ENCODE assay signal across 25 cellular contexts in genomic region chr17:15503731-15504130, GRCh38.
"Had no signal": no experiment of that assay in that cellular context is flagged by ENCODE, and none has a peak within 500 bp of the region (broad histone marks: within the 10 kb centered on the region; RNA-seq: fewer than 3 reads in every experiment).

No MANE protein-coding gene starts in this region.

- H3K36me3 ChIP-seq: gastrocnemius medialis, neural progenitor cell, ovary, sigmoid colon, suprapubic skin had no signal

- H3K4me3 ChIP-seq: coronary artery, gastrocnemius medialis, lung, mucosa of descending colon, neural progenitor cell, ovary, suprapubic skin had no signal

- H3K27me3 Mint-ChIP-seq: natural killer cell treated with Interleukin-12 subunit alpha and Interleukin-12 subunit beta and Interleukin-15 and Interleukin-18, amount 100 ng/mL, for 72 hours; stimulated activated naive B cell treated with anti-CD40 and anti-IgM and Interleukin-4, amounts not matched to agents 10 μg/mL and 1 μg/mL and 100 μg/mL, for 72 hours; stimulated activated naive CD8-positive, alpha-beta T cell treated with anti-CD3 and anti-CD28 coated beads, Interleukin-15, Interleukin-2, amounts not matched to agents 100 ng/mL and 50 ng/mL, for 24 hours; type B pancreatic cell had no signal

- DNase-seq: dermis blood vessel endothelial cell; effector memory CD4-positive, alpha-beta T cell; foreskin fibroblast; gastrocnemius medialis; head of caudate nucleus; mesenchymal stem cell; mucosa of descending colon; naive B cell; ovary; posterior cingulate gyrus; psoas muscle; right cardiac atrium; sigmoid colon; stimulated activated CD4-positive, alpha-beta T cell treated with anti-CD3 and anti-CD28 coated beads, Interleukin-4, amount 100 ng/mL, for 4 hours had no signal

- H3K4me3 Mint-ChIP-seq: mesothelial cell of epicardium; natural killer cell treated with Interleukin-12 subunit alpha and Interleukin-12 subunit beta and Interleukin-15 and Interleukin-18, amount 100 ng/mL, for 72 hours; neural progenitor cell; stimulated activated naive CD8-positive, alpha-beta T cell treated with anti-CD3 and anti-CD28 coated beads, Interleukin-15, Interleukin-2, amounts not matched to agents 100 ng/mL and 50 ng/mL, for 24 hours; type B pancreatic cell had no signal

- H3K27me3 ChIP-seq: gastrocnemius medialis, neural progenitor cell, ovary, sigmoid colon, suprapubic skin had no signal

- H3K27ac Mint-ChIP-seq: mesothelial cell of epicardium; neural progenitor cell; stimulated activated naive CD8-positive, alpha-beta T cell treated with anti-CD3 and anti-CD28 coated beads, Interleukin-15, Interleukin-2, amounts not matched to agents 100 ng/mL and 50 ng/mL, for 24 hours; type B pancreatic cell had no signal

- ATAC-seq: left lobe of liver; natural killer cell treated with Interleukin-12 subunit alpha and Interleukin-12 subunit beta and Interleukin-15 and Interleukin-18, amount 100 ng/mL, for 72 hours had no signal

- H3K27ac ChIP-seq: coronary artery, epithelial cell of prostate, neural progenitor cell, ovary, psoas muscle, suprapubic skin had no signal

- H3K9ac ChIP-seq: neural progenitor cell had no signal

- H3K9me3 ChIP-seq: gastrocnemius medialis, mucosa of descending colon, ovary, psoas muscle, sigmoid colon, suprapubic skin had no signal

- H3K36me3 Mint-ChIP-seq: natural killer cell treated with Interleukin-12 subunit alpha and Interleukin-12 subunit beta and Interleukin-15 and Interleukin-18, amount 100 ng/mL, for 72 hours had no signal

- H3K9me3 Mint-ChIP-seq: mesothelial cell of epicardium; naive B cell; natural killer cell treated with Interleukin-12 subunit alpha and Interleukin-12 subunit beta and Interleukin-15 and Interleukin-18, amount 100 ng/mL, for 72 hours; neural progenitor cell; stimulated activated naive B cell treated with anti-CD40 and anti-IgM and Interleukin-4, amounts not matched to agents 10 μg/mL and 1 μg/mL and 100 μg/mL, for 72 hours; stimulated activated naive CD8-positive, alpha-beta T cell treated with anti-CD3 and anti-CD28 coated beads, Interleukin-15, Interleukin-2, amounts not matched to agents 100 ng/mL and 50 ng/mL, for 24 hours; type B pancreatic cell had no signal
